Comparison of ENCODE assay signal across 19 cellular contexts in the genomic region with DNA sequence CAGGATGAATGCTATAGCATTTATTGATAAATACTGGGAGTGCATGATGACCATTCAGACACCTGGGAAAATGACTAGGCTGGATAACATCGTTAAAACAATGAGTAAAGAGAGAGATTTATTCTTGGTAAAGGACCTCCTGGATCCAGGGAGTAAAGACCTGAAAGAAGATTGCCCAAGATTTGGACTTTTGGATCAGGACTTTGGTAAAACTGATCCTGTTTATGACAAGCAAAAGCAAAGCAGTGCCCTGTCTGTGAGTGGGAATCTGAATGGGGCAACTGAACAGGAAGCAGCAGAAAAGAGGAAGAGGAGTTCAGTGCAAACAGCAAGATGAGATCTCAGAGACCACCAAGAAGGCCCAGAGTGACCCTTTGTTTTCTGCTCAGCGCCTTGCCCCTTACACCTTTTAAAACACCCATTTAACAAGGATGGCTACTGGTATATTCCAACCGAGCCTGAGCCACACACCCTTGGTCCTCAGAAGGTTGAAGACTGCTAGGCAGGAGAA.
DNase-seq lines count a peak whose midpoint lies in the region; ATAC-seq, FAIRE-seq and TF ChIP-seq lines count a peak whose summit lies in the region.
"Had no signal": no experiment of that assay in that cellular context is flagged by ENCODE, and none has a peak within 500 bp of the region (broad histone marks: within the 10 kb centered on the region; RNA-seq: fewer than 3 reads in every experiment).

No MANE protein-coding gene starts in this region.

- H3K4me1 ChIP-seq in BLaER1 (peaks cover 64% of the 10 kb centered on the region), OCI-LY7 (ENCODE audit: insufficient read depth, low read length, poor library complexity, severe bottlenecking) (peaks cover 74% of the 10 kb centered on the region)

- H3K9me3 ChIP-seq in BLaER1 (no peaks in the 10 kb centered on the region), OCI-LY7 (ENCODE audit: low read length) (no peaks in the 10 kb centered on the region), MG63 (no peaks in the 10 kb centered on the region)

- ATAC-seq in HG03095 (IDR thresholded peaks at IDR 0.05; ENCODE audit: unreplicated experiment) (no peak), HG03521 (IDR thresholded peaks at IDR 0.05; ENCODE audit: unreplicated experiment) (no peak)
- ATAC-seq: T-cell had no signal

- no peak overlapping the region for H3K4me3 ChIP-seq in BLaER1
- no peak overlapping the region for H3K4me3 ChIP-seq in OCI-LY7 (ENCODE audit: low read depth, low read length, poor library complexity, severe bottlenecking)
- no peak overlapping the region for H3K4me3 ChIP-seq in MG63

- H3K36me3 ChIP-seq in BLaER1 (no peaks in the 10 kb centered on the region), OCI-LY7 (ENCODE audit: insufficient read depth, low read length) (no peaks in the 10 kb centered on the region), MG63 (no peaks in the 10 kb centered on the region)

- H3K27me3 ChIP-seq in BLaER1 (no peaks in the 10 kb centered on the region), MG63 (peaks cover 24% of the 10 kb centered on the region)

- H3K9me2 ChIP-seq in OCI-LY7 (ENCODE audit: insufficient read depth, low read length): no peaks in the 10 kb centered on the region

- DNase-seq in GM12891 (ENCODE audit: insufficient read length, low spot score): no peak
- DNase-seq in OCI-LY7 (ENCODE audit: low spot score): peak; percentile 63
- peak; percentile 21 for DNase-seq in germinal center (ENCODE audit: low spot score)
- no peak for DNase-seq in MG63
- DNase-seq: DMS79 treated with DMSO at 0.1 percent for 48 hours, H9, IMR-90, Kasumi-1, NCI-H1417, NCI-H187 treated with DMSO at 0.1 percent for 48 hours, NCI-H226, NCI-H524, NCI-H82, Right ventricle myocardium superior, T-cell had no signal

- H2AFZ ChIP-seq in OCI-LY7 (ENCODE audit: low read length): peak overlapping the region; percentile 93

- no peaks in the 10 kb centered on the region for H3K79me2 ChIP-seq in OCI-LY7 (ENCODE audit: insufficient read depth, low read depth, low read length)

- no peak for FAIRE-seq in GM12891 (lab: Jason Lieb, UNC)

- POLR2A ChIA-PET in OCI-LY7 (lab: Charles Lee): interaction anchor here (0.5 to 1.3 kb wide), 3 partner anchors 13 to 155 kb away, joined by 3 to 4 read pairs (median 3); no protein-coding TSS in a partner anchor

- CTCF ChIA-PET in OCI-LY7 (lab: Charles Lee; ENCODE audit: unreplicated experiment): no interaction called here

- H3K4me2 ChIP-seq in BLaER1 (peak overlapping the region; percentile 63), OCI-LY7 (ENCODE audit: low read length) (peak overlapping the region; percentile 40)

- no peak for TF ChIP-seq POLR2A in GM12891 (IDR thresholded peaks at IDR 0.05; ENCODE audit: low read depth, low read length)

- H3K27ac ChIP-seq in BLaER1 (peak overlapping the region; percentile 64), OCI-LY7 (ENCODE audit: low read depth, low read length, poor library complexity, severe bottlenecking) (no peak overlapping the region)
- H3K27ac ChIP-seq: C4-2B had no signal

- no peak overlapping the region for H3K9ac ChIP-seq in BLaER1

- no TSS peak for BruUV-seq in OCI-LY7 (replicated peaks; lab: Mats Ljungman, UMichigan)

- H4K20me1 ChIP-seq in BLaER1: no peaks in the 10 kb centered on the region
- H4K20me1 ChIP-seq in OCI-LY7 (ENCODE audit: insufficient read depth, low read length): no peaks in the 10 kb centered on the region

- TF ChIP-seq CTCF in OCI-LY7 (conservative IDR thresholded peaks at IDR 0.05; ENCODE audit: low read length): no peak

- intact Hi-C loops in OCI-LY7 (cut with micrococcal nuclease; ENCODE audit: unreplicated experiment): no loop called here

TF ChIP-seq in GM12891, 5 proteins besides CTCF, POLR2A, EP300 and RAD21:
- TF ChIP-seq PAX5 (IDR thresholded peaks at IDR 0.05; ENCODE audit: insufficient read depth, low read length, severe bottlenecking) (no peak), POU2F2 (IDR thresholded peaks at IDR 0.05; ENCODE audit: low read depth, low read length) (no peak), TAF1 (IDR thresholded peaks at IDR 0.05; ENCODE audit: low read depth, low read length) (no peak), SPI1 (IDR thresholded peaks at IDR 0.05; ENCODE audit: low read depth, low read length) (peak; percentile 54)

Comparison
In these comparisons a context has a peak if more than half of its experiments do, and no peak if none do; other contexts are left out.
1. DNase-seq: peak in OCI-LY7 (single experiment) and germinal center (single experiment); none in GM12891 (single experiment) and MG63 (single experiment).